8 cellular contexts compared by ENCODE assay signal in the genomic region with DNA sequence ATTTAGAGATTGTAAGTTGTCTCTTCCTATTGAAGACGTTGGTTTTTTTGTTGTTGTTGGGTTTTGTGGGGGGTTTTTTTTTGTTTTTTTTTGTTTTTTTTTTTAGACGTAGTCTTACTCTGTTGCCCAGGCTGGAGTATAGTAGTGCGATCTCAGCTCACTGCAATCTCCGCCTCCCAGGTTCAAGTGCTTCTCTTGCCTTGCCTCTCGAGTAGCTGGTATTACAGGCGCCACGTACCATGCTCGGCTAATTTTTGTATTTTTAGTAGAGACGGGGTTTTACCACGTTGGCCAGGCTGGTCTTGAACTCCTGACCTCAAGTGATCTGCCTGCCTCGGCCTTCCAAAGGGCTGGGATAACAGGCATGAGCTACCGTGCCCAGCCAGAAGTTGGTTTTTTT. TPM values are rescaled to one million over a fixed set of nuclear protein-coding genes. Genes with fewer than 3 reads are reported as not detected.
DNase-seq lines count a peak whose midpoint lies in the region; ATAC-seq and TF ChIP-seq lines count a peak whose summit lies in the region.
"Not testable (repeated sequence)": the region's sequence is repeated elsewhere in the genome, so short reads cannot be mapped to it uniquely, and the experiment has no call there.

No MANE protein-coding gene starts in this region.

- H3K9ac ChIP-seq in BLaER1, result not testable (repeated sequence)
- H3K9ac ChIP-seq in Karpas-422 (ENCODE audit: low read length), result peak overlapping the region; percentile 29

- not testable (repeated sequence) for H3K4me3 Mint-ChIP-seq in T-helper 2 cell treated with Interferon-gamma antibody and Interleukin-4, amounts not matched to agents 5 μg/mL and 100 μg/mL, for 36 hours
- H3K4me3 Mint-ChIP-seq in memory B cell, result peak overlapping the region; percentile 51
- H3K4me3 Mint-ChIP-seq in stimulated activated memory B cell treated with anti-CD40 and anti-IgM and Interleukin-4, amounts not matched to agents 10 μg/mL and 1 μg/mL and 100 μg/mL, for 72 hours, result peak overlapping the region; percentile 51

- not testable (repeated sequence) for H3K27me3 Mint-ChIP-seq in T-helper 2 cell treated with Interferon-gamma antibody and Interleukin-4, amounts not matched to agents 5 μg/mL and 100 μg/mL, for 36 hours (ENCODE audit: low read depth); memory B cell; stimulated activated memory B cell treated with anti-CD40 and anti-IgM and Interleukin-4, amounts not matched to agents 10 μg/mL and 1 μg/mL and 100 μg/mL, for 72 hours

- H3K27ac ChIP-seq in BLaER1, result not testable (repeated sequence)
- peak overlapping the region; percentile 99 for H3K27ac ChIP-seq in DOHH2 (ENCODE audit: low read depth, low read length)
- H3K27ac ChIP-seq in Karpas-422 (ENCODE audit: low read length), result peak overlapping the region; percentile 100
- peak overlapping the region; percentile 82 for H3K27ac ChIP-seq in OCI-LY7 (ENCODE audit: low read depth, low read length, poor library complexity, severe bottlenecking)
- peak overlapping the region; percentile 48 to 72 (median 48) for H3K27ac ChIP-seq in thyroid gland

- not testable (repeated sequence) for H3K9me3 Mint-ChIP-seq in T-helper 2 cell treated with Interferon-gamma antibody and Interleukin-4, amounts not matched to agents 5 μg/mL and 100 μg/mL, for 36 hours; memory B cell; stimulated activated memory B cell treated with anti-CD40 and anti-IgM and Interleukin-4, amounts not matched to agents 10 μg/mL and 1 μg/mL and 100 μg/mL, for 72 hours

- BruUV-seq in OCI-LY7 (replicated peaks; lab: Mats Ljungman, UMichigan), result not testable (repeated sequence)

- not testable (repeated sequence) for H3K9me2 ChIP-seq in DOHH2 (replicated peaks; ENCODE audit: control insufficient read depth, low read length); Karpas-422 (replicated peaks; ENCODE audit: insufficient read depth, low read length); OCI-LY7 (ENCODE audit: insufficient read depth, low read length)

- ATAC-seq in memory B cell (ENCODE audit: low read depth), result peak; percentile 13
- ATAC-seq in stimulated activated memory B cell treated with anti-CD40 and anti-IgM and Interleukin-4, amounts not matched to agents 10 μg/mL and 1 μg/mL and 100 μg/mL, for 72 hours, result not testable (repeated sequence)

- peak overlapping the region; percentile 0; the same call in 1 of the 2 replicates for H3K4me2 ChIP-seq in BLaER1
- H3K4me2 ChIP-seq in DOHH2 (ENCODE audit: low read length), result peak overlapping the region; percentile 98
- H3K4me2 ChIP-seq in Karpas-422 (ENCODE audit: low read depth, low read length, poor library complexity, severe bottlenecking), result peak overlapping the region; percentile 61
- peak overlapping the region; percentile 43 for H3K4me2 ChIP-seq in OCI-LY7 (ENCODE audit: low read length)

- peaks cover 98% of the 10 kb centered on the region for H3K79me2 ChIP-seq in DOHH2 (ENCODE audit: control insufficient read depth, low read length)
- peaks cover 98% of the 10 kb centered on the region for H3K79me2 ChIP-seq in Karpas-422 (ENCODE audit: low read length)
- H3K79me2 ChIP-seq in OCI-LY7 (ENCODE audit: insufficient read depth, low read depth, low read length), result peaks cover 100% of the 10 kb centered on the region

- not testable (repeated sequence) for H3K4me3 ChIP-seq in BLaER1; Karpas-422 (ENCODE audit: low read length); thyroid gland (replicated peaks in 1 of 3)
- peak overlapping the region; percentile 68 for H3K4me3 ChIP-seq in DOHH2 (ENCODE audit: low read length)
- H3K4me3 ChIP-seq in OCI-LY7 (ENCODE audit: low read depth, low read length, poor library complexity, severe bottlenecking), result peak overlapping the region; percentile 35

- H2AFZ ChIP-seq in Karpas-422 (ENCODE audit: low read length); OCI-LY7 (ENCODE audit: low read length): not testable (repeated sequence)

- POLR2A ChIA-PET in OCI-LY7 (lab: Charles Lee), result interaction anchor here (0.5 to 19.4 kb wide), 6 partner anchors 9 to 99 kb away, joined by 3 to 711 read pairs (median 4); no protein-coding TSS in a partner anchor

- H3K36me3 ChIP-seq in BLaER1 (peaks cover 82% of the 10 kb centered on the region), DOHH2 (ENCODE audit: control insufficient read depth, low read length) (peaks cover 92% of the 10 kb centered on the region), Karpas-422 (ENCODE audit: insufficient read depth, low read length) (peaks cover 65% of the 10 kb centered on the region), OCI-LY7 (ENCODE audit: insufficient read depth, low read length) (peaks cover 78% of the 10 kb centered on the region)
- H3K36me3 ChIP-seq in thyroid gland, result not testable (repeated sequence)

- DNase-seq in Karpas-422; OCI-LY7 (ENCODE audit: low spot score); T-helper 2 cell treated with Interferon-gamma antibody and Interleukin-4, amounts not matched to agents 5 μg/mL and 100 μg/mL, for 36 hours (ENCODE audit: low spot score); memory B cell (ENCODE audit: low spot score in 2 of 2): not testable (repeated sequence)
- DNase-seq in thyroid gland, result peak; percentile 83 to 84

- intact Hi-C loops in OCI-LY7 (cut with micrococcal nuclease; ENCODE audit: unreplicated experiment); thyroid gland (cut with DNase I): not testable (repeated sequence)

- H3K4me1 ChIP-seq in BLaER1, result peaks cover 82% of the 10 kb centered on the region
- H3K4me1 ChIP-seq in DOHH2 (ENCODE audit: control insufficient read depth, low read length), result peaks cover 88% of the 10 kb centered on the region
- H3K4me1 ChIP-seq in Karpas-422 (ENCODE audit: low read length), result peaks cover 95% of the 10 kb centered on the region
- peaks cover 88% of the 10 kb centered on the region for H3K4me1 ChIP-seq in OCI-LY7 (ENCODE audit: insufficient read depth, low read length, poor library complexity, severe bottlenecking)
- H3K4me1 ChIP-seq in thyroid gland, result peaks cover 58 to 61% of the 10 kb centered on the region in 2 donors

- H3K27me3 ChIP-seq in BLaER1; DOHH2 (ENCODE audit: control insufficient read depth, low read length); Karpas-422 (ENCODE audit: low read length); thyroid gland: not testable (repeated sequence)

- not testable (repeated sequence) for H4K20me1 ChIP-seq in BLaER1; DOHH2 (ENCODE audit: control insufficient read depth, insufficient read depth, low read depth, low read length); Karpas-422 (ENCODE audit: insufficient read depth, low read depth, low read length); OCI-LY7 (ENCODE audit: insufficient read depth, low read length)

- H3K4me1 Mint-ChIP-seq in T-helper 2 cell treated with Interferon-gamma antibody and Interleukin-4, amounts not matched to agents 5 μg/mL and 100 μg/mL, for 36 hours (ENCODE audit: low read depth), result peaks cover 46% of the 10 kb centered on the region
- peaks cover 46% of the 10 kb centered on the region for H3K4me1 Mint-ChIP-seq in memory B cell
- H3K4me1 Mint-ChIP-seq in stimulated activated memory B cell treated with anti-CD40 and anti-IgM and Interleukin-4, amounts not matched to agents 10 μg/mL and 1 μg/mL and 100 μg/mL, for 72 hours, result peaks cover 74% of the 10 kb centered on the region

- TF ChIP-seq POLR2A in thyroid gland (IDR thresholded peaks at IDR 0.05), result not testable (repeated sequence)

- CTCF ChIA-PET in OCI-LY7 (lab: Charles Lee; ENCODE audit: unreplicated experiment), result interaction anchor here (1.4 to 4.3 kb wide), 4 partner anchors 9 to 17 kb away, joined by 6 to 22 read pairs (median 6); no protein-coding TSS in a partner anchor

- TF ChIP-seq CTCF in DOHH2 (IDR thresholded peaks at IDR 0.05; ENCODE audit: low read depth, low read length, poor library complexity, severe bottlenecking); OCI-LY7 (conservative IDR thresholded peaks at IDR 0.05; ENCODE audit: low read length); thyroid gland (IDR thresholded peaks at IDR 0.05): not testable (repeated sequence)

- peaks cover 38% of the 10 kb centered on the region for H3K36me3 Mint-ChIP-seq in T-helper 2 cell treated with Interferon-gamma antibody and Interleukin-4, amounts not matched to agents 5 μg/mL and 100 μg/mL, for 36 hours (ENCODE audit: low read depth)
- H3K36me3 Mint-ChIP-seq in memory B cell, result peaks cover 17% of the 10 kb centered on the region
- H3K36me3 Mint-ChIP-seq in stimulated activated memory B cell treated with anti-CD40 and anti-IgM and Interleukin-4, amounts not matched to agents 10 μg/mL and 1 μg/mL and 100 μg/mL, for 72 hours, result peaks cover 40% of the 10 kb centered on the region

- H3K9me3 ChIP-seq in BLaER1, result peaks cover 14% of the 10 kb centered on the region
- not testable (repeated sequence) for H3K9me3 ChIP-seq in DOHH2 (ENCODE audit: control insufficient read depth, insufficient read depth, low read length); Karpas-422 (ENCODE audit: low read length); OCI-LY7 (ENCODE audit: low read length); thyroid gland

- 34 to 65% methylated on average over 12 of the region's 12 CpGs for WGBS in thyroid gland, 2 donors

- H3K27ac Mint-ChIP-seq in T-helper 2 cell treated with Interferon-gamma antibody and Interleukin-4, amounts not matched to agents 5 μg/mL and 100 μg/mL, for 36 hours, result peak overlapping the region; percentile 47
- H3K27ac Mint-ChIP-seq in memory B cell, result peak overlapping the region; percentile 81
- H3K27ac Mint-ChIP-seq in stimulated activated memory B cell treated with anti-CD40 and anti-IgM and Interleukin-4, amounts not matched to agents 10 μg/mL and 1 μg/mL and 100 μg/mL, for 72 hours, result peak overlapping the region; percentile 79

- H3F3A ChIP-seq in DOHH2 (ENCODE audit: control insufficient read depth, insufficient read depth), result peaks cover 51% of the 10 kb centered on the region

RNA-seq across cellular contexts. Expression of a gene that starts 6.5 kb away (rescaled TPM):
- 222 and 353 TPM in 2 replicates for total RNA-seq in Karpas-422 (2014; rRNA removed; shearing (Covaris generic); ENCODE audit: low replicate concordance)
- total RNA-seq in OCI-LY7 (2014; rRNA removed; shearing (Covaris generic)), result 51.3 and 68.7 TPM in 2 replicates
- total RNA-seq in OCI-LY7 (2022) (125 and 146 TPM in 2 replicates), thyroid gland (100 to 1,000 TPM in 3 of 4 donors, 10 to 100 TPM in 1; 98.6 to 139 (median 123) TPM)

RNA-seq across cellular contexts. Expression of a gene that starts 32.8 kb away (rescaled TPM):
- 5.4 and 19.9 TPM in 2 replicates for total RNA-seq in Karpas-422 (2014; rRNA removed; shearing (Covaris generic); ENCODE audit: low replicate concordance)
- 6.4 and 10.0 TPM in 2 replicates for total RNA-seq in OCI-LY7 (2014; rRNA removed; shearing (Covaris generic))
- 8.0 and 13.0 TPM in 2 replicates for total RNA-seq in OCI-LY7 (2022)
- total RNA-seq in thyroid gland, result 10 to 100 TPM in 3 of 4 donors, 1 to 10 TPM in 1; 8.4 to 19.8 (median 18.6) TPM

RNA-seq across cellular contexts. Expression of a gene that starts 33.1 kb away (rescaled TPM):
- 7.5 and 7.6 TPM in 2 replicates for total RNA-seq in Karpas-422 (2014; rRNA removed; shearing (Covaris generic); ENCODE audit: low replicate concordance)
- 10.2 and 12.8 TPM in 2 replicates for total RNA-seq in OCI-LY7 (2014; rRNA removed; shearing (Covaris generic))
- total RNA-seq in OCI-LY7 (2022) (20.3 and 21.3 TPM in 2 replicates), thyroid gland (10 to 100 TPM; 13.4 to 19.9 (median 15.7) TPM)

Comparison
In these comparisons a context has a peak if more than half of its experiments do, and no peak if none do; other contexts are left out.
1. H3K4me2 ChIP-seq: peak in every context shown above with its lines; median percentile 98 in DOHH2; 61 in Karpas-422; 43 in OCI-LY7; 0 in BLaER1.